23 cellular contexts compared by ENCODE assay signal in genomic region chr2:238669581-238670340, GRCh38.
A peak's percentile ranks its signal among the peaks of the same experiment; 100 is the strongest.
DNase-seq lines count a peak whose midpoint lies in the region; ATAC-seq and TF ChIP-seq lines count a peak whose summit lies in the region.
"Had no signal": no experiment of that assay in that cellular context is flagged by ENCODE, and none has a peak within 500 bp of the region (broad histone marks: within the 10 kb centered on the region; RNA-seq: fewer than 3 reads in every experiment).

No MANE protein-coding gene starts in this region.

- peak; percentile 50 for DNase-seq in activated CD4-positive, alpha-beta T cell treated with anti-CD3 and anti-CD28 coated beads for 36 hours
- no peak for DNase-seq in activated CD4-positive, alpha-beta T cell treated with anti-CD3 and anti-CD28 coated beads, Interleukin-2, amount 50 U/mL, for 4 hours
- DNase-seq in RPMI7951 (ENCODE audit: low read depth), result peak; percentile 58
- peak; percentile 27 for DNase-seq in fibroblast of the aortic adventitia (ENCODE audit: low read depth)
- DNase-seq in activated CD8-positive, alpha-beta memory T cell treated with anti-CD3 and anti-CD28 coated beads, Interleukin-2, amount 50 U/mL, for 4 hours, result no peak
- DNase-seq in H4 (ENCODE audit: low spot score), result no peak
- DNase-seq: activated CD8-positive, alpha-beta memory T cell treated with anti-CD3 and anti-CD28 coated beads for 24 hours; activated effector memory CD4-positive, alpha-beta T cell treated with Interleukin-2 at 50 U/mL for 16 hours; amygdala; caudate nucleus; glutamatergic neuron; left lung; NCI-H1694 treated with DMSO at 0.1 percent for 48 hours; NCI-H2227 treated with DMSO at 0.1 percent for 48 hours; NCI-H82; RPMI8226; uterus had no signal

- H3K27ac ChIP-seq in DOHH2 (ENCODE audit: low read depth, low read length), result no peak overlapping the region
- H3K27ac ChIP-seq: left lung, uterus had no signal

- H3K27ac Mint-ChIP-seq in activated CD4-positive, alpha-beta T cell treated with anti-CD3 and anti-CD28 coated beads for 36 hours, result no peak overlapping the region
- H3K27ac Mint-ChIP-seq: progenitor cell of endocrine pancreas had no signal

- H3K36me3 Mint-ChIP-seq in activated CD4-positive, alpha-beta T cell treated with anti-CD3 and anti-CD28 coated beads for 36 hours (ENCODE audit: low read depth), result peaks cover 1% of the 10 kb centered on the region

- peaks cover 24% of the 10 kb centered on the region for H3K27me3 Mint-ChIP-seq in activated CD4-positive, alpha-beta T cell treated with anti-CD3 and anti-CD28 coated beads for 36 hours

- TF ChIP-seq CTCF in DOHH2 (IDR thresholded peaks at IDR 0.05; ENCODE audit: low read depth, low read length, poor library complexity, severe bottlenecking) (no peak), fibroblast of the aortic adventitia (IDR thresholded peaks at IDR 0.05; ENCODE audit: insufficient read depth, low read length) (no peak)

- no peaks in the 10 kb centered on the region for H3K27me3 ChIP-seq in DOHH2 (ENCODE audit: control insufficient read depth, low read length)
- H3K27me3 ChIP-seq: left lung, uterus had no signal

- H3K4me1 ChIP-seq in DOHH2 (ENCODE audit: control insufficient read depth, low read length), result peaks cover 11% of the 10 kb centered on the region
- H3K4me1 ChIP-seq: left lung, uterus had no signal

- no peak overlapping the region for H3K4me3 Mint-ChIP-seq in activated CD4-positive, alpha-beta T cell treated with anti-CD3 and anti-CD28 coated beads for 36 hours

- H3F3A ChIP-seq in DOHH2 (ENCODE audit: control insufficient read depth, insufficient read depth), result no peaks in the 10 kb centered on the region

- no peaks in the 10 kb centered on the region for H4K20me1 ChIP-seq in DOHH2 (ENCODE audit: control insufficient read depth, insufficient read depth, low read depth, low read length)

- CTCF ChIA-PET in activated CD4-positive, alpha-beta T cell treated with anti-CD3 and anti-CD28 coated beads for 36 hours (lab: Charles Lee), result interaction anchor here (0.6 kb wide), 1 partner anchor 73 kb away, joined by 3 read pairs; no protein-coding TSS in a partner anchor

- intact Hi-C loops in activated CD4-positive, alpha-beta T cell treated with anti-CD3 and anti-CD28 coated beads for 36 hours (cut with DNase I, micrococcal nuclease), result loop anchor here in 1 of 2 experiments (1.0 kb wide), 1 partner anchor 230 kb away; no protein-coding TSS in a partner anchor

- peak overlapping the region; percentile 13; the same call in 1 of the 2 replicates for H3K4me2 ChIP-seq in DOHH2 (ENCODE audit: low read length)

- H3K36me3 ChIP-seq in DOHH2 (ENCODE audit: control insufficient read depth, low read length), result no peaks in the 10 kb centered on the region
- H3K36me3 ChIP-seq: left lung, uterus had no signal

- no peaks in the 10 kb centered on the region for H3K9me3 ChIP-seq in DOHH2 (ENCODE audit: control insufficient read depth, insufficient read depth, low read length)
- H3K9me3 ChIP-seq: uterus had no signal

- H3K9me3 Mint-ChIP-seq in activated CD4-positive, alpha-beta T cell treated with anti-CD3 and anti-CD28 coated beads for 36 hours (ENCODE audit: low read depth), result peaks cover 9% of the 10 kb centered on the region

- H3K4me3 ChIP-seq in DOHH2 (ENCODE audit: low read length) (no peak overlapping the region), fibroblast of the aortic adventitia (ENCODE audit: low read depth, low read length) (no peak overlapping the region)
- H3K4me3 ChIP-seq: GM12878, left lung, skin epidermis, uterus had no signal

- no peaks in the 10 kb centered on the region for H3K79me2 ChIP-seq in DOHH2 (ENCODE audit: control insufficient read depth, low read length)

- ATAC-seq in activated CD4-positive, alpha-beta T cell treated with anti-CD3 and anti-CD28 coated beads for 36 hours, result peak; percentile 85
- ATAC-seq in HG03025 (IDR thresholded peaks at IDR 0.05; ENCODE audit: low FRiP score, unreplicated experiment), result no peak
- ATAC-seq: GM12878, HCT116, left lung had no signal

- H3K4me1 Mint-ChIP-seq in activated CD4-positive, alpha-beta T cell treated with anti-CD3 and anti-CD28 coated beads for 36 hours, result peaks cover 12% of the 10 kb centered on the region

- POLR2A ChIA-PET in activated CD4-positive, alpha-beta T cell treated with anti-CD3 and anti-CD28 coated beads for 36 hours (lab: Charles Lee), result no interaction called here

- H3K9me2 ChIP-seq in DOHH2 (replicated peaks; ENCODE audit: control insufficient read depth, low read length), result no peaks in the 10 kb centered on the region

Comparison
In these comparisons a context has a peak if more than half of its experiments do, and no peak if none do; other contexts are left out.
1. DNase-seq: peak in activated CD4-positive, alpha-beta T cell treated with anti-CD3 and anti-CD28 coated beads for 36 hours (single experiment), RPMI7951 (single experiment) and fibroblast of the aortic adventitia (single experiment); none in activated CD4-positive, alpha-beta T cell treated with anti-CD3 and anti-CD28 coated beads, Interleukin-2, amount 50 U/mL, for 4 hours (0 of 2), activated CD8-positive, alpha-beta memory T cell treated with anti-CD3 and anti-CD28 coated beads, Interleukin-2, amount 50 U/mL, for 4 hours (single experiment) and H4 (single experiment).